Comparison of ENCODE assay signal across 14 cellular contexts in genomic region chr4:26144526-26145167, GRCh38.
DNase-seq lines count a peak whose midpoint lies in the region; ATAC-seq and TF ChIP-seq lines count a peak whose summit lies in the region.
"Had no signal": no experiment of that assay in that cellular context is flagged by ENCODE, and none has a peak within 500 bp of the region (broad histone marks: within the 10 kb centered on the region; RNA-seq: fewer than 3 reads in every experiment).

No MANE protein-coding gene starts in this region.

- H4K20me1 ChIP-seq in OCI-LY7 (ENCODE audit: insufficient read depth, low read length) = no peaks in the 10 kb centered on the region

- H3K9me3 Mint-ChIP-seq in T-helper 1 cell treated with Interleukin-12 subunit alpha and Interleukin-12 subunit beta and Interleukin-4 antibody, amounts not matched to agents 30 μg/mL and 1 μg/mL, for 36 hours = peaks cover 23% of the 10 kb centered on the region
- peaks cover 3% of the 10 kb centered on the region for H3K9me3 Mint-ChIP-seq in osteocyte (ENCODE audit: unreplicated experiment)

- H3K4me1 Mint-ChIP-seq in T-helper 1 cell treated with Interleukin-12 subunit alpha and Interleukin-12 subunit beta and Interleukin-4 antibody, amounts not matched to agents 30 μg/mL and 1 μg/mL, for 36 hours (ENCODE audit: low read depth) = peaks cover 36% of the 10 kb centered on the region
- peaks cover 48% of the 10 kb centered on the region for H3K4me1 Mint-ChIP-seq in osteocyte (ENCODE audit: unreplicated experiment)

- H3K36me3 ChIP-seq in HEK293 (ENCODE audit: control insufficient read depth in 2 of 2, insufficient read depth in 1 of 2, low read length in 2 of 2) (no peaks in the 10 kb centered on the region), OCI-LY7 (ENCODE audit: insufficient read depth, low read length) (no peaks in the 10 kb centered on the region)
- H3K36me3 ChIP-seq: thoracic aorta had no signal

- H3K36me3 Mint-ChIP-seq in T-helper 1 cell treated with Interleukin-12 subunit alpha and Interleukin-12 subunit beta and Interleukin-4 antibody, amounts not matched to agents 30 μg/mL and 1 μg/mL, for 36 hours (ENCODE audit: low read depth) = peaks cover 14% of the 10 kb centered on the region
- peaks cover 2% of the 10 kb centered on the region for H3K36me3 Mint-ChIP-seq in osteocyte (ENCODE audit: unreplicated experiment)
- H3K36me3 Mint-ChIP-seq: naive thymus-derived CD8-positive, alpha-beta T cell had no signal

- H3K9me2 ChIP-seq in OCI-LY7 (ENCODE audit: insufficient read depth, low read length) = no peaks in the 10 kb centered on the region

- no peaks in the 10 kb centered on the region for H3K27me3 Mint-ChIP-seq in T-helper 1 cell treated with Interleukin-12 subunit alpha and Interleukin-12 subunit beta and Interleukin-4 antibody, amounts not matched to agents 30 μg/mL and 1 μg/mL, for 36 hours (ENCODE audit: low read depth)
- peaks cover 9% of the 10 kb centered on the region for H3K27me3 Mint-ChIP-seq in osteocyte (ENCODE audit: unreplicated experiment)

- no peak overlapping the region for H3K4me2 ChIP-seq in OCI-LY7 (ENCODE audit: low read length)

- no peaks in the 10 kb centered on the region for H3K79me2 ChIP-seq in OCI-LY7 (ENCODE audit: insufficient read depth, low read depth, low read length)

- H3K4me3 ChIP-seq in HEK293 (ENCODE audit: low read depth, low read length) = no peak overlapping the region
- H3K4me3 ChIP-seq in OCI-LY7 (ENCODE audit: low read depth, low read length, poor library complexity, severe bottlenecking) = no peak overlapping the region
- H3K4me3 ChIP-seq: thoracic aorta had no signal

- no peaks in the 10 kb centered on the region for H3K9me3 ChIP-seq in HEK293 (ENCODE audit: control insufficient read depth, insufficient read depth, low read depth, low read length)
- H3K9me3 ChIP-seq in OCI-LY7 (ENCODE audit: low read length) = no peaks in the 10 kb centered on the region
- H3K9me3 ChIP-seq: thoracic aorta had no signal

- CTCF ChIA-PET in HEK293 (lab: Yijun Ruan, JAX) (interaction anchor here (0.7 kb wide), 1 partner anchor 593 kb away, joined by 3 read pairs; no protein-coding TSS in a partner anchor), OCI-LY7 (lab: Charles Lee; ENCODE audit: unreplicated experiment) (no interaction called here)

- H2AFZ ChIP-seq in OCI-LY7 (ENCODE audit: low read length) = no peak overlapping the region

- H3K27ac ChIP-seq in HEK293 (ENCODE audit: extremely low read depth, low read depth, low read length) (no peak overlapping the region), OCI-LY7 (ENCODE audit: low read depth, low read length, poor library complexity, severe bottlenecking) (no peak overlapping the region)
- H3K27ac ChIP-seq: thoracic aorta had no signal

- peak overlapping the region; percentile 35 for H3K4me3 Mint-ChIP-seq in T-helper 1 cell treated with Interleukin-12 subunit alpha and Interleukin-12 subunit beta and Interleukin-4 antibody, amounts not matched to agents 30 μg/mL and 1 μg/mL, for 36 hours
- H3K4me3 Mint-ChIP-seq in osteocyte (ENCODE audit: unreplicated experiment) = peak overlapping the region; percentile 17
- H3K4me3 Mint-ChIP-seq: naive thymus-derived CD8-positive, alpha-beta T cell had no signal

- DNase-seq in T-helper 1 cell (no peak), astrocyte of the hippocampus (ENCODE audit: low read depth, low spot score) (peak; percentile 16), osteocyte (ENCODE audit: extremely low spot score, unreplicated experiment) (no peak), OCI-LY7 (ENCODE audit: low spot score) (no peak)
- no peak for DNase-seq in stimulated activated CD4-positive, alpha-beta T cell treated with anti-CD3 and anti-CD28 coated beads, Interleukin-1b, Interleukin-23, amount 100 ng/mL, for 48 hours
- DNase-seq: head of caudate nucleus; KG1; naive thymus-derived CD8-positive, alpha-beta T cell; NCI-H524 treated with DMSO at 0.1 percent for 48 hours had no signal

- intact Hi-C loops in OCI-LY7 (cut with micrococcal nuclease; ENCODE audit: unreplicated experiment) = no loop called here

- H3K4me1 ChIP-seq in HEK293 (ENCODE audit: control insufficient read depth, insufficient read depth, low read length) (peaks cover 16% of the 10 kb centered on the region), OCI-LY7 (ENCODE audit: insufficient read depth, low read length, poor library complexity, severe bottlenecking) (no peaks in the 10 kb centered on the region)

- no TSS peak for BruUV-seq in OCI-LY7 (replicated peaks; lab: Mats Ljungman, UMichigan)

- TF ChIP-seq CTCF in HEK293 (tag by site-specific recombination; IDR thresholded peaks at IDR 0.05) = no peak
- TF ChIP-seq CTCF in osteocyte (IDR thresholded peaks at IDR 0.05) = no peak
- TF ChIP-seq CTCF in OCI-LY7 (conservative IDR thresholded peaks at IDR 0.05; ENCODE audit: low read length) = no peak

- no peak for ATAC-seq in HG02884 (IDR thresholded peaks at IDR 0.05; ENCODE audit: unreplicated experiment)
- ATAC-seq: naive thymus-derived CD8-positive, alpha-beta T cell; Right ventricle myocardium inferior had no signal

- peak overlapping the region; percentile 83 for H3K27ac Mint-ChIP-seq in T-helper 1 cell treated with Interleukin-12 subunit alpha and Interleukin-12 subunit beta and Interleukin-4 antibody, amounts not matched to agents 30 μg/mL and 1 μg/mL, for 36 hours
- peak overlapping the region; percentile 68 for H3K27ac Mint-ChIP-seq in osteocyte (ENCODE audit: unreplicated experiment)
- H3K27ac Mint-ChIP-seq: naive thymus-derived CD8-positive, alpha-beta T cell had no signal

- POLR2A ChIA-PET in HEK293 (lab: Yijun Ruan, JAX) (no interaction called here), OCI-LY7 (lab: Charles Lee) (interaction anchor here (0.7 kb wide), 1 partner anchor 201 kb away, joined by 4 read pairs; no protein-coding TSS in a partner anchor)

TF ChIP-seq in HEK293, 187 proteins besides CTCF, POLR2A, EP300 and RAD21:
- TF ChIP-seq ZNF133 (tag by site-specific recombination; IDR thresholded peaks at IDR 0.05) (0 out of 2 replicates have a peak, but pooled peaks have one; percentile 34), ZNF354C (tag by site-specific recombination; IDR thresholded peaks at IDR 0.05; ENCODE audit: borderline replicate concordance, low read depth) (no peak), GFI1B (tag by site-specific recombination; IDR thresholded peaks at IDR 0.05) (no peak), ZBTB17 (tag by site-specific recombination; IDR thresholded peaks at IDR 0.05) (peak; percentile 45; the same call in 1 of the 2 replicates), ZNF274 (IDR thresholded peaks at IDR 0.05; ENCODE audit: low read length) (no peak), ZNF274 (tag by site-specific recombination; IDR thresholded peaks at IDR 0.05; ENCODE audit: borderline replicate concordance) (no peak), ZNF488 (tag by site-specific recombination; IDR thresholded peaks at IDR 0.05) (no peak), ZIC2 (tag by site-specific recombination; IDR thresholded peaks at IDR 0.05) (no peak), SP3 (tag by site-specific recombination; IDR thresholded peaks at IDR 0.05) (no peak), INSM2 (tag by site-specific recombination; IDR thresholded peaks at IDR 0.05) (no peak)
